ENCODE assay signal across 8 cellular contexts in genomic region chr11:43578346-43579170, GRCh38.
DNase-seq lines count a peak whose midpoint lies in the region; ATAC-seq and TF ChIP-seq lines count a peak whose summit lies in the region.

No MANE protein-coding gene starts in this region.

- H3K9me3 ChIP-seq in testis = no peaks in the 10 kb centered on the region

- WGBS in testis, 2 donors = 2 to 3% methylated on average over 30 to 35 of the region's 35 CpGs

- CTCF ChIA-PET in activated CD4-positive, alpha-beta T cell treated with anti-CD3 and anti-CD28 coated beads, Interleukin-2, amount 10 ng/mL, durations not matched to agents 7 days and 5 days (lab: Charles Lee) = no interaction called here
- CTCF ChIA-PET in activated B cell treated with CpG ODN at 0.5 μM for 24 hours (lab: Charles Lee) = interaction anchor here (1.1 kb wide), 1 partner anchor 11 kb away, joined by 3 read pairs; no protein-coding TSS in a partner anchor

- no peaks in the 10 kb centered on the region for H3K27me3 ChIP-seq in testis

- DNase-seq in activated CD4-positive, alpha-beta T cell treated with anti-CD3 and anti-CD28 coated beads, Interleukin-2, amount 10 ng/mL, durations not matched to agents 7 days and 5 days = no peak
- no peak for DNase-seq in activated CD4-positive, alpha-beta T cell treated with anti-CD3 and anti-CD28 coated beads for 4 hours
- no peak for DNase-seq in activated B cell treated with CpG ODN at 0.5 μM for 24 hours
- peak; percentile 70 for DNase-seq in hepatic stellate cell (ENCODE audit: low spot score)
- DNase-seq in testis = no peak
- no peak for DNase-seq in SHP77 (lab: John Stamatoyannopoulos, UW)
- DNase-seq in NCI-H446 (lab: John Stamatoyannopoulos, UW) = no peak

- H3K27me3 Mint-ChIP-seq in activated CD4-positive, alpha-beta T cell treated with anti-CD3 and anti-CD28 coated beads, Interleukin-2, amount 10 ng/mL, durations not matched to agents 7 days and 5 days = peaks cover 94% of the 10 kb centered on the region
- H3K27me3 Mint-ChIP-seq in activated B cell treated with CpG ODN at 0.5 μM for 24 hours = peaks cover 79% of the 10 kb centered on the region

- intact Hi-C loops in activated B cell treated with CpG ODN at 0.5 μM for 24 hours (cut with micrococcal nuclease) = loop anchor here (5.0 kb wide), 1 partner anchor 64 kb away; no protein-coding TSS in a partner anchor
- intact Hi-C loops in testis (cut with DNase I; ENCODE audit: low total_unique reads) = no loop called here

- H3K27ac Mint-ChIP-seq in activated CD4-positive, alpha-beta T cell treated with anti-CD3 and anti-CD28 coated beads, Interleukin-2, amount 10 ng/mL, durations not matched to agents 7 days and 5 days = no peak overlapping the region
- no peak overlapping the region for H3K27ac Mint-ChIP-seq in activated B cell treated with CpG ODN at 0.5 μM for 24 hours

- peaks cover 35% of the 10 kb centered on the region for H3K4me1 Mint-ChIP-seq in activated CD4-positive, alpha-beta T cell treated with anti-CD3 and anti-CD28 coated beads, Interleukin-2, amount 10 ng/mL, durations not matched to agents 7 days and 5 days
- peaks cover 45% of the 10 kb centered on the region for H3K4me1 Mint-ChIP-seq in activated B cell treated with CpG ODN at 0.5 μM for 24 hours

- peak overlapping the region; percentile 57 for H3K4me3 Mint-ChIP-seq in activated CD4-positive, alpha-beta T cell treated with anti-CD3 and anti-CD28 coated beads, Interleukin-2, amount 10 ng/mL, durations not matched to agents 7 days and 5 days
- H3K4me3 Mint-ChIP-seq in activated B cell treated with CpG ODN at 0.5 μM for 24 hours = peak overlapping the region; percentile 81

- H3K27ac ChIP-seq in testis = no peak overlapping the region

- H3K36me3 Mint-ChIP-seq in activated CD4-positive, alpha-beta T cell treated with anti-CD3 and anti-CD28 coated beads, Interleukin-2, amount 10 ng/mL, durations not matched to agents 7 days and 5 days (ENCODE audit: low read depth) = no peaks in the 10 kb centered on the region
- H3K36me3 Mint-ChIP-seq in activated B cell treated with CpG ODN at 0.5 μM for 24 hours (ENCODE audit: low read depth) = no peaks in the 10 kb centered on the region

- no peak for TF ChIP-seq CTCF in activated B cell treated with CpG ODN at 0.5 μM for 24 hours (IDR thresholded peaks at IDR 0.05)
- TF ChIP-seq CTCF in testis (IDR thresholded peaks at IDR 0.05) = no peak

- H3K36me3 ChIP-seq in testis (ENCODE audit: low read depth, missing control alignments) = no peaks in the 10 kb centered on the region

- TF ChIP-seq POLR2A in testis (IDR thresholded peaks at IDR 0.05) = no peak

- H3K4me3 ChIP-seq in testis = peak overlapping the region; percentile 56 to 63

- peaks cover 35% of the 10 kb centered on the region for H3K4me1 ChIP-seq in testis

- ATAC-seq in activated B cell treated with CpG ODN at 0.5 μM for 24 hours (ENCODE audit: low read depth) = no peak
- ATAC-seq in HG03565 (IDR thresholded peaks at IDR 0.05; ENCODE audit: unreplicated experiment) = no peak

- POLR2A ChIA-PET in activated CD4-positive, alpha-beta T cell treated with anti-CD3 and anti-CD28 coated beads, Interleukin-2, amount 10 ng/mL, durations not matched to agents 7 days and 5 days (lab: Charles Lee) = no interaction called here
- POLR2A ChIA-PET in activated B cell treated with CpG ODN at 0.5 μM for 24 hours (lab: Charles Lee) = no interaction called here

- H3K9me3 Mint-ChIP-seq in activated CD4-positive, alpha-beta T cell treated with anti-CD3 and anti-CD28 coated beads, Interleukin-2, amount 10 ng/mL, durations not matched to agents 7 days and 5 days = peaks cover 3% of the 10 kb centered on the region
- H3K9me3 Mint-ChIP-seq in activated B cell treated with CpG ODN at 0.5 μM for 24 hours = peaks cover 4% of the 10 kb centered on the region
